1 cellular context compared by ENCODE assay signal in genomic region chr22:37014835-37015586, GRCh38.
TF ChIP-seq lines count a peak whose summit lies in the region.

No MANE protein-coding gene starts in this region.

TF ChIP-seq in H1, 55 proteins besides CTCF, POLR2A, EP300 and RAD21:
- no peak for TF ChIP-seq TEAD4 (IDR thresholded peaks at IDR 0.05; ENCODE audit: low read depth, low read length)
- TF ChIP-seq USF2 (IDR thresholded peaks at IDR 0.05; ENCODE audit: low read length) = no peak
- TF ChIP-seq TAF7 (optimal IDR thresholded peaks at IDR 0.05; ENCODE audit: borderline replicate concordance, low read depth, low read length) = no peak
